19 cellular contexts compared by ENCODE assay signal in the genomic region with DNA sequence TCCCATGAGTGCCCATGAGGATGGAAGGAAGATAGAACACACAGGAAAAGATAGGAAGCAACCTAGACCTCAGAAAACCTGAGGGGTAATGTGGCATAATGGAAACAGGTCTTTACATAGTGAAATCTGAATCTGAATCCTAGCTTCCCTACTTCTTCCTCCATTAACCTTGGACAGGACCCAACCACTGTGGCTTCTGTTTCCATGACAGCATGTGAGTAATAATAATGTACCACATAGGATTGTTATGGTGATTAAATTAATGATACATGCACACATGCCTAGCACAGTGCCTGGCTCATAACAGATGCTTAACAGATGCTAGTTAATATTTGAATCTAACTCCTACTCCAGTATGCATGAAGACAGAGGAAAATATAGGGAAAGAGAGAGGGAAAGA. TPM values are rescaled to one million over a fixed set of nuclear protein-coding genes. Genes with fewer than 3 reads are reported as not detected.
DNase-seq lines count a peak whose midpoint lies in the region; ATAC-seq and TF ChIP-seq lines count a peak whose summit lies in the region.
"Had no signal": no experiment of that assay in that cellular context is flagged by ENCODE, and none has a peak within 500 bp of the region (broad histone marks: within the 10 kb centered on the region; RNA-seq: fewer than 3 reads in every experiment).

No MANE protein-coding gene starts in this region.

- H3K4me1 Mint-ChIP-seq in T-helper 1 cell treated with Interleukin-12 subunit alpha and Interleukin-12 subunit beta and Interleukin-4 antibody, amounts not matched to agents 30 μg/mL and 1 μg/mL, for 36 hours (ENCODE audit: low read depth), result peaks cover 69% of the 10 kb centered on the region
- peaks cover 84% of the 10 kb centered on the region for H3K4me1 Mint-ChIP-seq in GM23338
- H3K4me1 Mint-ChIP-seq in activated CD8-positive, alpha-beta T cell treated with anti-CD3 and anti-CD28 coated beads for 36 hours (ENCODE audit: low read depth), result peaks cover 83% of the 10 kb centered on the region

- H3K27me3 ChIP-seq in GM23338 (ENCODE audit: insufficient read depth) (no peaks in the 10 kb centered on the region), prostate gland (replicated peaks; ENCODE audit: insufficient read depth) (no peaks in the 10 kb centered on the region)
- H3K27me3 ChIP-seq: heart left ventricle had no signal

- TF ChIP-seq CTCF in GM23338 (conservative IDR thresholded peaks at IDR 0.05; ENCODE audit: low read depth in 2 of 2), result no peak
- TF ChIP-seq CTCF in activated CD8-positive, alpha-beta T cell treated with anti-CD3 and anti-CD28 coated beads for 36 hours (IDR thresholded peaks at IDR 0.05), result no peak
- no peak for TF ChIP-seq CTCF in prostate gland (IDR thresholded peaks at IDR 0.05)

- POLR2A ChIA-PET in activated CD8-positive, alpha-beta T cell treated with anti-CD3 and anti-CD28 coated beads for 36 hours (lab: Charles Lee), result interaction anchor here (1.0 to 5.8 kb wide), 4 partner anchors 8 to 55 kb away, joined by 3 to 46 read pairs (median 5); partner anchors contain the start of gene TTC9

- intact Hi-C loops in activated CD8-positive, alpha-beta T cell treated with anti-CD3 and anti-CD28 coated beads for 36 hours (cut with micrococcal nuclease), result no loop called here
- intact Hi-C loops in prostate gland (cut with DNase I), result no loop called here

- no peak overlapping the region for H3K4me3 Mint-ChIP-seq in T-helper 1 cell treated with Interleukin-12 subunit alpha and Interleukin-12 subunit beta and Interleukin-4 antibody, amounts not matched to agents 30 μg/mL and 1 μg/mL, for 36 hours
- H3K4me3 Mint-ChIP-seq in GM23338, result no peak overlapping the region; the same call in 2 of the 3 replicates
- H3K4me3 Mint-ChIP-seq in activated CD8-positive, alpha-beta T cell treated with anti-CD3 and anti-CD28 coated beads for 36 hours, result no peak overlapping the region
- H3K4me3 Mint-ChIP-seq: type B pancreatic cell had no signal

- H3K79me2 ChIP-seq in GM23338 (replicated peaks; ENCODE audit: insufficient read depth), result peaks cover 81% of the 10 kb centered on the region

- peak overlapping the region; percentile 57 for H3K27ac Mint-ChIP-seq in T-helper 1 cell treated with Interleukin-12 subunit alpha and Interleukin-12 subunit beta and Interleukin-4 antibody, amounts not matched to agents 30 μg/mL and 1 μg/mL, for 36 hours
- H3K27ac Mint-ChIP-seq in GM23338, result peak overlapping the region; percentile 45
- peak overlapping the region; percentile 88 for H3K27ac Mint-ChIP-seq in activated CD8-positive, alpha-beta T cell treated with anti-CD3 and anti-CD28 coated beads for 36 hours
- H3K27ac Mint-ChIP-seq: type B pancreatic cell had no signal

- peaks cover 9% of the 10 kb centered on the region for H3K36me3 ChIP-seq in GM23338 (ENCODE audit: insufficient read depth)
- H3K36me3 ChIP-seq in prostate gland, result no peaks in the 10 kb centered on the region
- H3K36me3 ChIP-seq: heart left ventricle had no signal

- CTCF ChIA-PET in activated CD8-positive, alpha-beta T cell treated with anti-CD3 and anti-CD28 coated beads for 36 hours (lab: Charles Lee), result interaction anchor here (1.0 kb wide), 1 partner anchor 62 kb away, joined by 3 read pairs; no protein-coding TSS in a partner anchor

- no peaks in the 10 kb centered on the region for H3K9me3 ChIP-seq in prostate gland
- H3K9me3 ChIP-seq: heart left ventricle had no signal

- H3K27me3 Mint-ChIP-seq in T-helper 1 cell treated with Interleukin-12 subunit alpha and Interleukin-12 subunit beta and Interleukin-4 antibody, amounts not matched to agents 30 μg/mL and 1 μg/mL, for 36 hours (ENCODE audit: low read depth), result no peaks in the 10 kb centered on the region
- H3K27me3 Mint-ChIP-seq in GM23338 (ENCODE audit: insufficient read depth, low read depth, poor library complexity), result peaks cover 11% of the 10 kb centered on the region
- no peaks in the 10 kb centered on the region for H3K27me3 Mint-ChIP-seq in activated CD8-positive, alpha-beta T cell treated with anti-CD3 and anti-CD28 coated beads for 36 hours
- H3K27me3 Mint-ChIP-seq: type B pancreatic cell had no signal

- H3K9me2 ChIP-seq in GM23338 (ENCODE audit: insufficient read depth), result peaks cover 5% of the 10 kb centered on the region; the same call in 1 of the 2 replicates

- no peak overlapping the region; the same call in 1 of the 2 replicates for H3K4me2 ChIP-seq in GM23338

- H2AFZ ChIP-seq in GM23338, result no peak overlapping the region

- no peak for TF ChIP-seq POLR2A in prostate gland (IDR thresholded peaks at IDR 0.05)

- no peaks in the 10 kb centered on the region for H3K9me3 Mint-ChIP-seq in T-helper 1 cell treated with Interleukin-12 subunit alpha and Interleukin-12 subunit beta and Interleukin-4 antibody, amounts not matched to agents 30 μg/mL and 1 μg/mL, for 36 hours
- H3K9me3 Mint-ChIP-seq in GM23338, result no peaks in the 10 kb centered on the region
- no peaks in the 10 kb centered on the region for H3K9me3 Mint-ChIP-seq in activated CD8-positive, alpha-beta T cell treated with anti-CD3 and anti-CD28 coated beads for 36 hours
- H3K9me3 Mint-ChIP-seq: type B pancreatic cell had no signal

- H3K27ac ChIP-seq in GM23338 (ENCODE audit: low read depth) (peak overlapping the region; percentile 93), prostate gland (no peak overlapping the region)
- H3K27ac ChIP-seq: heart left ventricle had no signal

- H3K4me1 ChIP-seq in GM23338 (ENCODE audit: insufficient read depth) (peaks cover 70% of the 10 kb centered on the region), prostate gland (replicated peaks) (no peaks in the 10 kb centered on the region)

- ATAC-seq in GM23338, result no peak
- no peak for ATAC-seq in activated CD8-positive, alpha-beta T cell treated with anti-CD3 and anti-CD28 coated beads for 36 hours
- no peak for ATAC-seq in HG02571 (IDR thresholded peaks at IDR 0.05; ENCODE audit: unreplicated experiment)
- ATAC-seq: esophagus mucosa, HCT116, heart left ventricle had no signal

- no peaks in the 10 kb centered on the region for H4K20me1 ChIP-seq in GM23338 (replicated peaks; ENCODE audit: insufficient read depth)

- H3F3A ChIP-seq in GM23338 (replicated peaks; ENCODE audit: low read depth), result peaks cover 13% of the 10 kb centered on the region

- H3K36me3 Mint-ChIP-seq in T-helper 1 cell treated with Interleukin-12 subunit alpha and Interleukin-12 subunit beta and Interleukin-4 antibody, amounts not matched to agents 30 μg/mL and 1 μg/mL, for 36 hours (ENCODE audit: low read depth), result peaks cover 33% of the 10 kb centered on the region
- peaks cover 82% of the 10 kb centered on the region for H3K36me3 Mint-ChIP-seq in GM23338 (ENCODE audit: low read depth)
- H3K36me3 Mint-ChIP-seq in activated CD8-positive, alpha-beta T cell treated with anti-CD3 and anti-CD28 coated beads for 36 hours (ENCODE audit: low read depth), result peaks cover 34% of the 10 kb centered on the region

- H3K4me3 ChIP-seq in GM23338 (no peak overlapping the region), prostate gland (no peak overlapping the region)
- H3K4me3 ChIP-seq: heart left ventricle had no signal

- DNase-seq in T-helper 1 cell, result no peak
- no peak for DNase-seq in GM23338 (ENCODE audit: low spot score)
- DNase-seq in activated CD8-positive, alpha-beta T cell treated with anti-CD3 and anti-CD28 coated beads for 36 hours, result no peak
- peak; percentile 60 for DNase-seq in glomerular visceral epithelial cell (ENCODE audit: extremely low spot score)
- no peak for DNase-seq in iPS-NIHi11 (ENCODE audit: low spot score)
- DNase-seq in prostate gland (ENCODE audit: low spot score), result no peak
- DNase-seq: 8988T; activated CD8-positive, alpha-beta memory T cell treated with anti-CD3 and anti-CD28 coated beads, Interleukin-2, amount 50 U/mL, for 48 hours; C1 segment of cervical spinal cord; heart left ventricle; MV-4-11; NCI-H2081; NCI-H524 treated with DMSO at 0.1 percent for 48 hours; stimulated activated CD4-positive, alpha-beta T cell treated with anti-CD3 and anti-CD28 coated beads, Interleukin-4, amount 100 ng/mL, for 24 hours had no signal

TF ChIP-seq in GM23338, 12 proteins besides CTCF, POLR2A, EP300 and RAD21 (continues in another document):
- TF ChIP-seq, protein P1, sequence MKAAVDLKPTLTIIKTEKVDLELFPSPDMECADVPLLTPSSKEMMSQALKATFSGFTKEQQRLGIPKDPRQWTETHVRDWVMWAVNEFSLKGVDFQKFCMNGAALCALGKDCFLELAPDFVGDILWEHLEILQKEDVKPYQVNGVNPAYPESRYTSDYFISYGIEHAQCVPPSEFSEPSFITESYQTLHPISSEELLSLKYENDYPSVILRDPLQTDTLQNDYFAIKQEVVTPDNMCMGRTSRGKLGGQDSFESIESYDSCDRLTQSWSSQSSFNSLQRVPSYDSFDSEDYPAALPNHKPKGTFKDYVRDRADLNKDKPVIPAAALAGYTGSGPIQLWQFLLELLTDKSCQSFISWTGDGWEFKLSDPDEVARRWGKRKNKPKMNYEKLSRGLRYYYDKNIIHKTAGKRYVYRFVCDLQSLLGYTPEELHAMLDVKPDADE (IDR thresholded peaks at IDR 0.05), result no peak
- TF ChIP-seq EZH2 (IDR thresholded peaks at IDR 0.05; ENCODE audit: low read depth, unreplicated experiment), result no peak

RNA-seq across cellular contexts. Expression of gene TTC9, which starts 11.2 kb away (rescaled TPM):
- 29.2 and 34.2 TPM in 2 replicates for total RNA-seq in GM23338 (2014; rRNA removed; shearing (Covaris generic))
- 9.9 and 10.3 TPM in 2 replicates for polyA plus RNA-seq in GM23338 (2016; fragmentation: Nextera tagmentation; extraction: Ambion mirVana)
- total RNA-seq in activated CD8-positive, alpha-beta T cell treated with anti-CD3 and anti-CD28 coated beads for 36 hours, result 1 to 10 TPM; 5.5 to 5.7 TPM
- 1 to 10 TPM; 3.2 to 6.7 TPM for total RNA-seq in prostate gland

RNA-seq across cellular contexts. Expression of gene MED6, which starts 52.4 kb away (rescaled TPM):
- 49.2 and 49.4 TPM in 2 replicates for total RNA-seq in GM23338 (2014; rRNA removed; shearing (Covaris generic))
- polyA plus RNA-seq in GM23338 (2016; fragmentation: Nextera tagmentation; extraction: Ambion mirVana), result 32.1 and 49.6 TPM in 2 replicates
- total RNA-seq in activated CD8-positive, alpha-beta T cell treated with anti-CD3 and anti-CD28 coated beads for 36 hours, result 10 to 100 TPM; 49.2 to 49.3 TPM
- total RNA-seq in prostate gland, result 10 to 100 TPM; 27.4 to 41.4 TPM
